27 cellular contexts compared by ENCODE assay signal in genomic region chr12:96321941-96322340, GRCh38.
"Had no signal": no experiment of that assay in that cellular context is flagged by ENCODE, and none has a peak within 500 bp of the region (broad histone marks: within the 10 kb centered on the region; RNA-seq: fewer than 3 reads in every experiment).

No MANE protein-coding gene starts in this region.

- DNase-seq: activated CD4-positive, alpha-beta T cell treated with anti-CD3 and anti-CD28 coated beads for 48 hours; activated gamma-delta T cell; activated naive CD4-positive, alpha-beta T cell treated with anti-CD3 and anti-CD28 coated beads for 36 hours; activated naive CD8-positive, alpha-beta T cell treated with anti-CD3 and anti-CD28 coated beads, Interleukin-2, amount 50 U/mL, for 24 hours; activated T-cell treated with anti-CD3 and anti-CD28 coated beads for 4 hours; activated T-cell treated with anti-CD3 and anti-CD28 coated beads, Interleukin-2, amount 50 U/mL, for 48 hours; anterior cingulate cortex; caudate nucleus; colonic mucosa; IMR-90; NCI-H1092 treated with DMSO at 0.1 percent for 48 hours; NCI-H1417; NCI-H146; NCI-H187 treated with DMSO at 0.1 percent for 48 hours; NCI-H2081; NCI-H345; NCI-H524 treated with DMSO at 0.1 percent for 48 hours; SHP77; SJCRH30 had no signal

- H3K4me3 ChIP-seq: colonic mucosa, K562, SJCRH30, SK-N-MC had no signal

- H3K4me1 Mint-ChIP-seq: brain had no signal

- H3K9me3 Mint-ChIP-seq: activated naive CD8-positive, alpha-beta T cell treated with anti-CD3 and anti-CD28 coated beads, Interleukin-2, amount 50 U/mL, for 24 hours had no signal

- ATAC-seq: activated naive CD8-positive, alpha-beta T cell treated with anti-CD3 and anti-CD28 coated beads, Interleukin-2, amount 50 U/mL, for 24 hours; K562; Panc1 had no signal

- H3K4me3 Mint-ChIP-seq: activated naive CD4-positive, alpha-beta T cell treated with anti-CD3 and anti-CD28 coated beads for 36 hours; activated naive CD8-positive, alpha-beta T cell; activated naive CD8-positive, alpha-beta T cell treated with anti-CD3 and anti-CD28 coated beads, Interleukin-2, amount 50 U/mL, for 24 hours; brain; T-helper 1 cell treated with Interleukin-12 subunit alpha and Interleukin-12 subunit beta and Interleukin-4 antibody, amounts not matched to agents 30 μg/mL and 1 μg/mL, for 36 hours; T-helper 2 cell treated with Interferon-gamma antibody and Interleukin-4, amounts not matched to agents 5 μg/mL and 100 μg/mL, for 36 hours had no signal

- H3K27ac Mint-ChIP-seq: activated naive CD4-positive, alpha-beta T cell treated with anti-CD3 and anti-CD28 coated beads for 36 hours; activated naive CD8-positive, alpha-beta T cell; activated naive CD8-positive, alpha-beta T cell treated with anti-CD3 and anti-CD28 coated beads, Interleukin-2, amount 50 U/mL, for 24 hours; activated T-helper 2 cell treated with anti-CD3 and anti-CD28 coated beads, Interferon-gamma antibody, Interleukin-2, Interleukin-4, amounts not matched to agents 10 μg/mL and 5 μg/mL and 100 μg/mL, durations not matched to agents 14 hours and 24 hours and 36 hours; brain; T-helper 1 cell treated with Interleukin-12 subunit alpha and Interleukin-12 subunit beta and Interleukin-4 antibody, amounts not matched to agents 30 μg/mL and 1 μg/mL, for 36 hours; T-helper 2 cell treated with Interferon-gamma antibody and Interleukin-4, amounts not matched to agents 5 μg/mL and 100 μg/mL, for 36 hours had no signal

- H3K27me3 Mint-ChIP-seq: activated naive CD8-positive, alpha-beta T cell; activated naive CD8-positive, alpha-beta T cell treated with anti-CD3 and anti-CD28 coated beads, Interleukin-2, amount 50 U/mL, for 24 hours; brain had no signal
